ENCODE assay signal across 1 cellular context in genomic region chr19:11078893-11079292, GRCh38.
TF ChIP-seq lines count a peak whose summit lies in the region.

No MANE protein-coding gene starts in this region.

TF ChIP-seq in HepG2, 621 proteins besides CTCF, POLR2A, EP300 and RAD21 (continued from another document and continues in another):
- TF ChIP-seq LRRFIP1 (CRISPR knock-in tag; conservative IDR thresholded peaks at IDR 0.05), result no peak
- TF ChIP-seq ZNF569 (CRISPR knock-in tag; IDR thresholded peaks at IDR 0.05; ENCODE audit: borderline replicate concordance), result no peak
- no peak for TF ChIP-seq KAT7 (CRISPR knock-in tag; IDR thresholded peaks at IDR 0.05; ENCODE audit: borderline replicate concordance)
- TF ChIP-seq PCBP1 (IDR thresholded peaks at IDR 0.05; ENCODE audit: borderline replicate concordance, low read depth, low read length), result no peak
- no peak for TF ChIP-seq THAP9 (CRISPR knock-in tag; IDR thresholded peaks at IDR 0.05; ENCODE audit: borderline replicate concordance)
- peak; percentile 34; the same call in 1 of the 2 replicates for TF ChIP-seq MAFF (IDR thresholded peaks at IDR 0.05; ENCODE audit: low read depth, low read length)
- TF ChIP-seq GABPB1 (CRISPR knock-in tag; IDR thresholded peaks at IDR 0.05), result 0 out of 2 replicates have a peak, but pooled peaks have one; percentile 8
- TF ChIP-seq FOXO4 (CRISPR knock-in tag; conservative IDR thresholded peaks at IDR 0.05), result no peak
- peak; percentile 33; the same call in 1 of the 2 replicates for TF ChIP-seq PAXIP1 (CRISPR knock-in tag; conservative IDR thresholded peaks at IDR 0.05)
- TF ChIP-seq ELF1 (CRISPR knock-in tag; IDR thresholded peaks at IDR 0.05), result peak; percentile 36; the same call in 1 of the 2 replicates
- TF ChIP-seq FLYWCH1 (CRISPR knock-in tag; IDR thresholded peaks at IDR 0.05), result no peak
- no peak for TF ChIP-seq JDP2 (CRISPR knock-in tag; IDR thresholded peaks at IDR 0.05; ENCODE audit: borderline replicate concordance)
- no peak for TF ChIP-seq ARHGAP35 (CRISPR knock-in tag; IDR thresholded peaks at IDR 0.05; ENCODE audit: borderline replicate concordance)
- 0 out of 4 replicates have a peak, but pooled peaks of 1 of the 2 experiments have one; percentile 14 for TF ChIP-seq NR2F1 (CRISPR knock-in tag; IDR thresholded peaks at IDR 0.05)
- no peak for TF ChIP-seq ZNF670 (CRISPR knock-in tag; IDR thresholded peaks at IDR 0.05; ENCODE audit: borderline replicate concordance)
- TF ChIP-seq SNAPC4 (CRISPR knock-in tag; IDR thresholded peaks at IDR 0.05), result no peak
- TF ChIP-seq SKIL (CRISPR knock-in tag; IDR thresholded peaks at IDR 0.05; ENCODE audit: borderline replicate concordance), result 0 out of 2 replicates have a peak, but pooled peaks have one; percentile 10
- TF ChIP-seq HDAC2 (CRISPR knock-in tag; IDR thresholded peaks at IDR 0.05), result peak; percentile 50
- TF ChIP-seq ZSCAN22 (CRISPR knock-in tag; IDR thresholded peaks at IDR 0.05), result no peak
- TF ChIP-seq ERF (CRISPR knock-in tag; IDR thresholded peaks at IDR 0.05), result peak; percentile 57; the same call in 1 of the 2 replicates
- no peak for TF ChIP-seq ZNF256 (CRISPR knock-in tag; conservative IDR thresholded peaks at IDR 0.05)
- no peak for TF ChIP-seq TCF7L2 (IDR thresholded peaks at IDR 0.05; ENCODE audit: low read depth, low read length)
- TF ChIP-seq SCMH1 (CRISPR knock-in tag; IDR thresholded peaks at IDR 0.05; ENCODE audit: borderline replicate concordance), result no peak
- no peak for TF ChIP-seq ZNF121 (CRISPR knock-in tag; IDR thresholded peaks at IDR 0.05)
- TF ChIP-seq HOXA3 (CRISPR knock-in tag; IDR thresholded peaks at IDR 0.05), result peak; percentile 70
- peak; percentile 54 for TF ChIP-seq RXRB (CRISPR knock-in tag; IDR thresholded peaks at IDR 0.05; ENCODE audit: borderline replicate concordance)
- TF ChIP-seq ZFX (CRISPR knock-in tag; IDR thresholded peaks at IDR 0.05; ENCODE audit: low read depth), result 0 out of 2 replicates have a peak, but pooled peaks have one; percentile 15
- peak; percentile 70 for TF ChIP-seq GATAD2A (CRISPR knock-in tag; IDR thresholded peaks at IDR 0.05)
- no peak for TF ChIP-seq RORA (CRISPR knock-in tag; IDR thresholded peaks at IDR 0.05)
- no peak for TF ChIP-seq THAP7 (CRISPR knock-in tag; IDR thresholded peaks at IDR 0.05)
- TF ChIP-seq ZBTB7B (CRISPR knock-in tag; IDR thresholded peaks at IDR 0.05), result peak; percentile 40; the same call in 1 of the 2 replicates
- no peak for TF ChIP-seq KDM3A (CRISPR knock-in tag; IDR thresholded peaks at IDR 0.05; ENCODE audit: low read depth)
- TF ChIP-seq ZNF547 (CRISPR knock-in tag; IDR thresholded peaks at IDR 0.05), result no peak
- TF ChIP-seq TBL1XR1 (IDR thresholded peaks at IDR 0.05; ENCODE audit: borderline replicate concordance, low read length, partially characterized antibody), result no peak
- peak; percentile 63; the same call in 1 of the 2 replicates for TF ChIP-seq ZNF3 (CRISPR knock-in tag; IDR thresholded peaks at IDR 0.05)
- no peak for TF ChIP-seq HIVEP1 (CRISPR knock-in tag; IDR thresholded peaks at IDR 0.05)
- 0 out of 2 replicates have a peak, but pooled peaks have one; percentile 33 for TF ChIP-seq ZNF580 (CRISPR knock-in tag; IDR thresholded peaks at IDR 0.05; ENCODE audit: borderline replicate concordance, low read depth)
- TF ChIP-seq MLLT10 (CRISPR knock-in tag; IDR thresholded peaks at IDR 0.05), result no peak
- 0 out of 2 replicates have a peak, but pooled peaks have one; percentile 31 for TF ChIP-seq KAT8 (CRISPR knock-in tag; IDR thresholded peaks at IDR 0.05)
- TF ChIP-seq FOXO1 (CRISPR knock-in tag; IDR thresholded peaks at IDR 0.05), result peak; percentile 82
- TF ChIP-seq TERF1 (CRISPR knock-in tag; IDR thresholded peaks at IDR 0.05), result no peak
- no peak for TF ChIP-seq MIER2 (CRISPR knock-in tag; IDR thresholded peaks at IDR 0.05)
- no peak for TF ChIP-seq ZNF546 (CRISPR knock-in tag; conservative IDR thresholded peaks at IDR 0.05)
- TF ChIP-seq NFATC3 (CRISPR knock-in tag; IDR thresholded peaks at IDR 0.05), result no peak
- no peak for TF ChIP-seq ATAD3A (CRISPR knock-in tag; IDR thresholded peaks at IDR 0.05)
